Comparison of ENCODE assay signal across 18 cellular contexts in genomic region chr10:101258179-101258885, GRCh38. TPM values are rescaled to one million over a fixed set of nuclear protein-coding genes. Genes with fewer than 3 reads are reported as not detected.
A peak's percentile ranks its signal among the peaks of the same experiment; 100 is the strongest.
DNase-seq lines count a peak whose midpoint lies in the region; ATAC-seq and TF ChIP-seq lines count a peak whose summit lies in the region.
"Had no signal": no experiment of that assay in that cellular context is flagged by ENCODE, and none has a peak within 500 bp of the region (broad histone marks: within the 10 kb centered on the region; RNA-seq: fewer than 3 reads in every experiment).

No MANE protein-coding gene starts in this region.

- no peak for ATAC-seq in HG03039 (IDR thresholded peaks at IDR 0.05; ENCODE audit: unreplicated experiment)
- ATAC-seq: activated T-cell treated with anti-CD3 and anti-CD28 coated beads, Interleukin-2, amount 50 U/mL, for 4 hours had no signal

- no peak for TF ChIP-seq EP300 in Ishikawa (IDR thresholded peaks at IDR 0.05; ENCODE audit: borderline replicate concordance)

- no peak for TF ChIP-seq RAD21 in Ishikawa (IDR thresholded peaks at IDR 0.05; ENCODE audit: low read depth)

- DNase-seq in DMS 273 (lab: John Stamatoyannopoulos, UW; ENCODE audit: unreplicated experiment) = peak; percentile 36
- no peak for DNase-seq in DMS 273 treated with DMSO at 0.1 percent for 48 hours (lab: John Stamatoyannopoulos, UW)
- peak; percentile 66 for DNase-seq in SK-MEL-5 (ENCODE audit: low read depth, low spot score)
- peak; percentile 14 for DNase-seq in iris pigment epithelial cell (ENCODE audit: low read depth)
- DNase-seq in ecto neural progenitor cell (ENCODE audit: low spot score) = no peak
- no peak for DNase-seq in NCI-H2029 treated with DMSO at 0.1 percent for 48 hours (lab: John Stamatoyannopoulos, UW)
- DNase-seq: activated CD4-positive, CD25-positive, alpha-beta regulatory T cell treated with anti-CD3 and anti-CD28 coated beads, Interleukin-2, amount 50 U/mL, for 72 hours; activated T-cell treated with anti-CD3 and anti-CD28 coated beads, Interleukin-2, amount 50 U/mL, for 4 hours; amniotic stem cell; NCI-H1105 treated with DMSO at 0.1 percent for 48 hours; NCI-H748 treated with DMSO at 0.1 percent for 48 hours; stimulated activated CD4-positive, alpha-beta T cell treated with anti-CD3 and anti-CD28 coated beads, Interleukin-15, amount 100 ng/mL, for 24 hours; transverse colon had no signal

- in situ Hi-C loops in SK-MEL-5 (cut with HindIII; ENCODE audit: low pct_unique_long_range_greater_than_20kb, low sequenced_read_pairs) = no loop called here

TF ChIP-seq in Ishikawa, 13 proteins besides CTCF, POLR2A, EP300 and RAD21:
- TF ChIP-seq YY1 (IDR thresholded peaks at IDR 0.05; ENCODE audit: low read depth) (peak; percentile 87), MAX (IDR thresholded peaks at IDR 0.05) (peak; percentile 47; the same call in 1 of the 2 replicates), REST (IDR thresholded peaks at IDR 0.05; ENCODE audit: low read depth) (no peak)

RNA-seq across cellular contexts. Expression of gene LBX1, which starts 29.1 kb away (rescaled TPM):
- not detected in 2 replicates for total RNA-seq in SK-MEL-5 (2014; rRNA removed; shearing (Covaris generic))
- polyA plus RNA-seq in SK-MEL-5 (2015; cell fraction: cytosol; rRNA removed) = not detected in 2 replicates
- not detected in 2 replicates for polyA plus RNA-seq in SK-MEL-5 (2015; cell fraction: nucleus; rRNA removed)
- total RNA-seq: activated T-cell treated with anti-CD3 and anti-CD28 coated beads, Interleukin-2, amount 50 U/mL, for 4 hours; dermis microvascular lymphatic vessel endothelial cell; mononuclear cell; posterior vena cava; transverse colon had no signal

Comparison
In these comparisons a context has a peak if more than half of its experiments do, and no peak if none do; other contexts are left out.
1. DNase-seq: peak in DMS 273 (single experiment), SK-MEL-5 (single experiment) and iris pigment epithelial cell (single experiment); none in DMS 273 treated with DMSO at 0.1 percent for 48 hours (single experiment), ecto neural progenitor cell (single experiment) and NCI-H2029 treated with DMSO at 0.1 percent for 48 hours (single experiment).